Comparison of ENCODE assay signal across 1 cellular context in the genomic region with DNA sequence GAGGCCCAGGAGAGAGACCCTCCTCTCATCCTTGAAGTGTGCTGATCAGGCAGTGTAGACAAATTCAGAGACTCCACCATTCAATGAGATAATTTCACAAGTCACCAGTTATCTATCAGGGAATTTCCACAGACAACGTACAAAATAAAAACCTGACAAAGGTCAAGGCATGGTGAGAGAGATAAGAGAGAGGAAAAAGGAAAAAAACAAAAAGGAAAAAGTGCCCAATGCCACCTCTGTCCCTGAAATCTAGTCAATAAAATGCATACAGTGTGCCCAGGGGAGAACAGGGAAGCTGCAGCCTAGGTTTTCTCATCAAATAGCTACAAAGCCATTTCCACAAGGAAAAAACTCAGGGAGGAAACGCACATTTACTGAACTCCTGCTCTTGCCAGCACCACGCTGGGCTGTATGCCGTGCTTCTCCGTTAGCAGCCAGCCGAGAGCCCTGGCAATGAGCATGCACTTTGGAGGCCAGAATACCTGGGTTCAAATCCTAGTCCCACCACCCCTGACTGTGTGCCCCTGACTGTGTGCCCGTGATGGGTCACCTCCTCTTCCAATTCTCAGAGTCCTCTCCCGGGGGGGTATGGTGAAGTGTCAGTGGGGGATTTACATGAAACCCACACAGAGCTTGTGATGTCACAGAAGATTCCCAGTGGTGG.
TF ChIP-seq lines count a peak whose summit lies in the region.

No MANE protein-coding gene starts in this region.

TF ChIP-seq in GM12878, 131 proteins besides CTCF, POLR2A, EP300 and RAD21:
- TF ChIP-seq HDAC2 (IDR thresholded peaks at IDR 0.05) (no peak), PAX8 (IDR thresholded peaks at IDR 0.05) (no peak), RUNX3 (IDR thresholded peaks at IDR 0.05; ENCODE audit: low read length) (no peak; the same call in 1 of the 2 replicates), SMC3 (IDR thresholded peaks at IDR 0.05; ENCODE audit: borderline replicate concordance, low read length) (no peak), ZSCAN29 (IDR thresholded peaks at IDR 0.05) (peak; percentile 74), PML (IDR thresholded peaks at IDR 0.05; ENCODE audit: low read length) (no peak), MEF2B (IDR thresholded peaks at IDR 0.05; ENCODE audit: partially characterized antibody, poor library complexity, severe bottlenecking) (peak; percentile 69), RCOR1 (conservative IDR thresholded peaks at IDR 0.05; ENCODE audit: low read depth, low read length) (no peak), RELA (IDR thresholded peaks at IDR 0.05; ENCODE audit: borderline replicate concordance, partially characterized antibody) (peak; percentile 19), ZNF274 (IDR thresholded peaks at IDR 0.05; ENCODE audit: insufficient read depth, insufficient read length) (no peak), DPF2 (IDR thresholded peaks at IDR 0.05) (0 out of 2 replicates have a peak, but pooled peaks have one; percentile 62), IRF4 (IDR thresholded peaks at IDR 0.05; ENCODE audit: low read depth, low read length) (no peak), IKZF2 (IDR thresholded peaks at IDR 0.05) (0 out of 4 replicates have a peak, but pooled peaks of 1 of the 2 experiments have one; percentile 9), NR2F1 (conservative IDR thresholded peaks at IDR 0.05) (peak; percentile 65), ZZZ3 (IDR thresholded peaks at IDR 0.05; ENCODE audit: control insufficient read depth, insufficient read length, low read depth) (no peak), KAT2A (conservative IDR thresholded peaks at IDR 0.05; ENCODE audit: control insufficient read depth, low read depth, low read length) (no peak), CREM (IDR thresholded peaks at IDR 0.05; ENCODE audit: low read depth) (no peak), TCF7 (IDR thresholded peaks at IDR 0.05; ENCODE audit: borderline replicate concordance) (no peak), FOS (IDR thresholded peaks at IDR 0.05; ENCODE audit: borderline replicate concordance, extremely low read depth, insufficient read length) (no peak), SUZ12 (IDR thresholded peaks at IDR 0.05; ENCODE audit: unreplicated experiment) (no peak), SRF (IDR thresholded peaks at IDR 0.05; ENCODE audit: low read depth in 2 of 2, low read length in 2 of 2) (no peak), GATAD2B (conservative IDR thresholded peaks at IDR 0.05; ENCODE audit: low read depth) (no peak), IKZF1 (conservative IDR thresholded peaks at IDR 0.05) (peak; percentile 71), ZNF622 (IDR thresholded peaks at IDR 0.05) (no peak)
- TF ChIP-seq, protein P1, sequence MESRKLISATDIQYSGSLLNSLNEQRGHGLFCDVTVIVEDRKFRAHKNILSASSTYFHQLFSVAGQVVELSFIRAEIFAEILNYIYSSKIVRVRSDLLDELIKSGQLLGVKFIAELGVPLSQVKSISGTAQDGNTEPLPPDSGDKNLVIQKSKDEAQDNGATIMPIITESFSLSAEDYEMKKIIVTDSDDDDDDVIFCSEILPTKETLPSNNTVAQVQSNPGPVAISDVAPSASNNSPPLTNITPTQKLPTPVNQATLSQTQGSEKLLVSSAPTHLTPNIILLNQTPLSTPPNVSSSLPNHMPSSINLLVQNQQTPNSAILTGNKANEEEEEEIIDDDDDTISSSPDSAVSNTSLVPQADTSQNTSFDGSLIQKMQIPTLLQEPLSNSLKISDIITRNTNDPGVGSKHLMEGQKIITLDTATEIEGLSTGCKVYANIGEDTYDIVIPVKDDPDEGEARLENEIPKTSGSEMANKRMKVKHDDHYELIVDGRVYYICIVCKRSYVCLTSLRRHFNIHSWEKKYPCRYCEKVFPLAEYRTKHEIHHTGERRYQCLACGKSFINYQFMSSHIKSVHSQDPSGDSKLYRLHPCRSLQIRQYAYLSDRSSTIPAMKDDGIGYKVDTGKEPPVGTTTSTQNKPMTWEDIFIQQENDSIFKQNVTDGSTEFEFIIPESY (IDR thresholded peaks at IDR 0.05), result peak; percentile 38; the same call in 1 of the 2 replicates
- TF ChIP-seq, protein P2, sequence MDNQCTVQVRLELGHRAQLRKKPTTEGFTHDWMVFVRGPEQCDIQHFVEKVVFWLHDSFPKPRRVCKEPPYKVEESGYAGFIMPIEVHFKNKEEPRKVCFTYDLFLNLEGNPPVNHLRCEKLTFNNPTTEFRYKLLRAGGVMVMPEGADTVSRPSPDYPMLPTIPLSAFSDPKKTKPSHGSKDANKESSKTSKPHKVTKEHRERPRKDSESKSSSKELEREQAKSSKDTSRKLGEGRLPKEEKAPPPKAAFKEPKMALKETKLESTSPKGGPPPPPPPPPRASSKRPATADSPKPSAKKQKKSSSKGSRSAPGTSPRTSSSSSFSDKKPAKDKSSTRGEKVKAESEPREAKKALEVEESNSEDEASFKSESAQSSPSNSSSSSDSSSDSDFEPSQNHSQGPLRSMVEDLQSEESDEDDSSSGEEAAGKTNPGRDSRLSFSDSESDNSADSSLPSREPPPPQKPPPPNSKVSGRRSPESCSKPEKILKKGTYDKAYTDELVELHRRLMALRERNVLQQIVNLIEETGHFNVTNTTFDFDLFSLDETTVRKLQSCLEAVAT (IDR thresholded peaks at IDR 0.05), result 0 out of 2 replicates have a peak, but pooled peaks have one; percentile 51
- TF ChIP-seq, protein P3, sequence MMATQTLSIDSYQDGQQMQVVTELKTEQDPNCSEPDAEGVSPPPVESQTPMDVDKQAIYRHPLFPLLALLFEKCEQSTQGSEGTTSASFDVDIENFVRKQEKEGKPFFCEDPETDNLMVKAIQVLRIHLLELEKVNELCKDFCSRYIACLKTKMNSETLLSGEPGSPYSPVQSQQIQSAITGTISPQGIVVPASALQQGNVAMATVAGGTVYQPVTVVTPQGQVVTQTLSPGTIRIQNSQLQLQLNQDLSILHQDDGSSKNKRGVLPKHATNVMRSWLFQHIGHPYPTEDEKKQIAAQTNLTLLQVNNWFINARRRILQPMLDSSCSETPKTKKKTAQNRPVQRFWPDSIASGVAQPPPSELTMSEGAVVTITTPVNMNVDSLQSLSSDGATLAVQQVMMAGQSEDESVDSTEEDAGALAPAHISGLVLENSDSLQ (IDR thresholded peaks at IDR 0.05), result no peak
